ENCODE assay signal across 8 cellular contexts in the genomic region with DNA sequence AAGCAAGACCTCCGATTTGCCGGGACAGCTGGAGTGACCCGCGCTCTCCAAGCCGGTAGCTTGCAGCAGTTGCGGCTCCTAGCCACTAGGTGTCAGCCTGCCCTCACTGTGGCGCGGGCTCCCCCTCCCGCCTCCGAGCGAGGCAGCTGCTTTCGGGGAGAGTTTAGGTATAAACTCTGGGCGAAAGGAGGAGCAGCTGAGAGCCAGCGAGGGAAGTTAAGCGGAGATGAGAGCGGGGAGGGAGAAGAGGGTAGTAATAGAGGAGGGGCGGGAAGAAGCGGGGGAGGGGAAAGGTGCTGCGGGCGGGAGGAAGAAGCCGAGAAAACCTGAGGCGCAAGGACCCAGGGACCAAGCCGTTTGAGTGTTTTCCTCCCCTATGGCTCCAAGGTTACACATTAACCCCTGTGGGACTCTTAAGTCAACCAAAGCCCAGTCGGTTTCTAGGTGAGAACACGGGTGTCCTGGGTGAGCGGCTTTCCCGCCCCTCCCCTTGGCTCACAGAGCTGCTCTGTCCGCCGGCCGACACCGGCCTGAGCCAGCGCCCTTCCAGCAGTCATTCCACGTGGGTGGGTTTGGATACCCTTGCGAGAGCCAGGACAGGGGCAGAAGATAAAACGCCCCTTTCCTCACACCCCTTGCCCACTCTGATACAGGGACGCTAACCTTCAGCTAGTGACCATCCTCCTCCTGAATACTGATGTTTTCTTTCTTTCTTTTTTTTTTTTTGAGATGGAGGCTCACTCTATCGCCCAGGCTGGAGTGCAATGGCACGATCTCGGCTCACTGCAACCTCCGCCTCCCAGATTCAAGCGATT. TPM values are rescaled to one million over a fixed set of nuclear protein-coding genes. Genes with fewer than 3 reads are reported as not detected.
DNase-seq lines count a peak whose midpoint lies in the region; ATAC-seq, FAIRE-seq and TF ChIP-seq lines count a peak whose summit lies in the region.

No MANE protein-coding gene starts in this region.

- peak; percentile 18; the same call in 1 of the 2 replicates for TF ChIP-seq POLR2A in A549 (IDR thresholded peaks at IDR 0.05; ENCODE audit: low read length)
- TF ChIP-seq POLR2A in breast epithelium (IDR thresholded peaks at IDR 0.05) = no peak

- H3K4me2 ChIP-seq in A549 = peak overlapping the region; percentile 92

- FAIRE-seq in A549 (lab: Jason Lieb, UNC) (no peak), small intestine (lab: Jason Lieb, UNC) (no peak)

- peak overlapping the region; percentile 94 to 98 for H3K27ac ChIP-seq in A549
- peak overlapping the region; percentile 100 for H3K27ac ChIP-seq in VCaP
- H3K27ac ChIP-seq in breast epithelium = peak overlapping the region; percentile 99
- H3K27ac ChIP-seq in small intestine (ENCODE audit: low read depth in 1 of 2, low read length in 1 of 2) = peak overlapping the region; percentile 72 to 79

- no peak for TF ChIP-seq EP300 in A549 (IDR thresholded peaks at IDR 0.05)

- H3K9me3 ChIP-seq in A549 = no peaks in the 10 kb centered on the region
- no peaks in the 10 kb centered on the region for H3K9me3 ChIP-seq in breast epithelium
- H3K9me3 ChIP-seq in small intestine (ENCODE audit: control insufficient read depth, low read depth) = no peaks in the 10 kb centered on the region

- H3K36me3 ChIP-seq in breast epithelium (no peaks in the 10 kb centered on the region), small intestine (ENCODE audit: control insufficient read depth in 2 of 2, insufficient read depth in 2 of 2, low read length in 2 of 2) (peaks cover 5 to 8% of the 10 kb centered on the region in 2 donors)

- DNase-seq in A549 (ENCODE audit: low read depth in 1 of 2, low spot score in 1 of 2) (peak; percentile 94 to 98), NCI-H2171 treated with DMSO at 0.1 percent for 48 hours (lab: John Stamatoyannopoulos, UW) (peak; percentile 97), breast epithelium (ENCODE audit: low spot score in 2 of 2) (peak; percentile 94 to 96), iPS-NIHi11 (ENCODE audit: low spot score) (peak; percentile 73), small intestine (peak; percentile 94)

- CTCF ChIA-PET in A549 (lab: Yijun Ruan, JAX) = interaction anchor here (0.5 to 17.5 kb wide), 85 partner anchors 8 to 810 kb away, joined by 3 to 977 read pairs (median 5); partner anchors contain the start of genes BLTP2, DHRS13, FAM222B and FLOT2

- intact Hi-C loops in breast epithelium (cut with DNase I; ENCODE audit: low total_unique reads) = no loop called here

- TF ChIP-seq RAD21 in A549 (conservative IDR thresholded peaks at IDR 0.05 in 1 of 2, IDR thresholded peaks at IDR 0.05 in 1 of 2) = peak; percentile 100

- H3K4me3 ChIP-seq in A549 (peak overlapping the region; percentile 63), breast epithelium (peak overlapping the region; percentile 74 to 83 (median 77)), small intestine (ENCODE audit: low read depth in 1 of 2, low read length in 2 of 2) (peak overlapping the region; percentile 38 to 52)

- peak; percentile 44 to 56 for ATAC-seq in A549
- ATAC-seq in GM18520 (IDR thresholded peaks at IDR 0.05; ENCODE audit: unreplicated experiment) = peak; percentile 29
- ATAC-seq in HG03064 (IDR thresholded peaks at IDR 0.05; ENCODE audit: low read depth, unreplicated experiment) = peak; percentile 37

- POLR2A ChIA-PET in A549 (lab: Yijun Ruan, JAX) = interaction anchor here (0.6 to 5.3 kb wide), 26 partner anchors 7 to 485 kb away, joined by 3 to 369 read pairs (median 4); partner anchors contain the start of genes BLTP2, FLOT2, PHF12 and PROCA1

- H3K4me1 ChIP-seq in A549 (peaks cover 39% of the 10 kb centered on the region), breast epithelium (peaks cover 3 to 12% of the 10 kb centered on the region in 2 donors), small intestine (ENCODE audit: control insufficient read depth in 2 of 2, insufficient read depth in 1 of 2, low read depth in 1 of 2, low read length in 1 of 2) (no peaks in the 10 kb centered on the region)

- 2% methylated on average over 35 of the region's 41 CpGs for WGBS in A549 (ENCODE audit: missing lambda C conversion rate)
- WGBS in small intestine, 3 donors = 0 to 2% (median 0%) methylated on average over 38 to 41 of the region's 41 CpGs

- no peaks in the 10 kb centered on the region for H3K27me3 ChIP-seq in breast epithelium
- no peaks in the 10 kb centered on the region for H3K27me3 ChIP-seq in small intestine (ENCODE audit: control insufficient read depth in 2 of 2, insufficient read depth in 2 of 2, low read length in 2 of 2)

- TF ChIP-seq CTCF in A549 (IDR thresholded peaks at IDR 0.05) (peak; percentile 100), VCaP (conservative IDR thresholded peaks at IDR 0.05) (peak; percentile 100), breast epithelium (IDR thresholded peaks at IDR 0.05) (peak; percentile 99 to 100 (median 100))

TF ChIP-seq in A549, 52 proteins besides CTCF, POLR2A, EP300 and RAD21 (continues in another document):
- TF ChIP-seq RARB (CRISPR knock-in tag; IDR thresholded peaks at IDR 0.05) = 0 out of 2 replicates have a peak, but pooled peaks have one; percentile 60
- TF ChIP-seq EHMT2 (IDR thresholded peaks at IDR 0.05; ENCODE audit: low read depth) = no peak
- TF ChIP-seq HOXA7 (CRISPR knock-in tag; IDR thresholded peaks at IDR 0.05) = peak; percentile 53; the same call in 1 of the 2 replicates
- no peak for TF ChIP-seq PBX3 (IDR thresholded peaks at IDR 0.05)
- TF ChIP-seq MAFK (IDR thresholded peaks at IDR 0.05; ENCODE audit: partially characterized antibody) = no peak
- TF ChIP-seq HEYL (CRISPR knock-in tag; IDR thresholded peaks at IDR 0.05) = no peak
- no peak for TF ChIP-seq JUNB (IDR thresholded peaks at IDR 0.05)
- TF ChIP-seq CHD2 (IDR thresholded peaks at IDR 0.05; ENCODE audit: low read length, partially characterized antibody) = no peak
- TF ChIP-seq RNF2 (IDR thresholded peaks at IDR 0.05; ENCODE audit: borderline replicate concordance, low read depth) = no peak
- peak; percentile 28; the same call in 1 of the 2 replicates for TF ChIP-seq GATA3 (IDR thresholded peaks at IDR 0.05; ENCODE audit: borderline replicate concordance)
- peak; percentile 88 for TF ChIP-seq MAZ (IDR thresholded peaks at IDR 0.05; ENCODE audit: borderline replicate concordance, low read depth, low read length)
- peak; percentile 95 for TF ChIP-seq SMC3 (IDR thresholded peaks at IDR 0.05)
- no peak for TF ChIP-seq CEBPB (IDR thresholded peaks at IDR 0.05)

RNA-seq across cellular contexts. Expression of gene TLCD1, which starts 1.1 kb away (rescaled TPM):
- 83.3 and 86.7 TPM in 2 replicates for polyA plus RNA-seq in A549 (2011; rRNA removed)
- 102 and 124 TPM in 2 replicates for polyA plus RNA-seq in A549 (2012; cell fraction: cytosol; rRNA removed)
- polyA plus RNA-seq in A549 (2012; cell fraction: nucleus; rRNA removed) = 56.4 and 64.3 TPM in 2 replicates
- polyA plus RNA-seq in A549 (2017; fragmentation: RNase III; extraction: RNeasy Plus Mini Kit Qiagen cat#74134 plus additional on column Dnase treatment) = 36.7 to 43.9 TPM (median 37.7 TPM) in 3 replicates
- polyA minus RNA-seq in A549 (2011; rRNA and poly(A)+ RNA removed) = 55.9 and 70.3 TPM in 2 replicates
- total RNA-seq in breast epithelium = 1 to 10 TPM; 2.4 to 8.3 (median 3.9) TPM
- polyA plus RNA-seq in small intestine = 10 to 100 TPM; 10.7 to 21.3 (median 12.1) TPM

RNA-seq across cellular contexts. Expression of gene NEK8, which starts 1.5 kb away (rescaled TPM):
- polyA plus RNA-seq in A549 (2011; rRNA removed) (5.1 and 7.7 TPM in 2 replicates), A549 (2017; fragmentation: RNase III; extraction: RNeasy Plus Mini Kit Qiagen cat#74134 plus additional on column Dnase treatment) (4.2 to 5.8 TPM (median 5.3 TPM) in 3 replicates), small intestine (1 to 10 TPM; 3.5 to 3.6 (median 3.6) TPM)
- polyA plus RNA-seq in A549 (2012; cell fraction: cytosol; rRNA removed) = 7.1 and 7.7 TPM in 2 replicates
- polyA plus RNA-seq in A549 (2012; cell fraction: nucleus; rRNA removed) = 18.7 and 22.2 TPM in 2 replicates
- polyA minus RNA-seq in A549 (2011; rRNA and poly(A)+ RNA removed) = 11.4 and 16.4 TPM in 2 replicates
- total RNA-seq in breast epithelium = 1 to 10 TPM; 2.9 to 5.3 (median 2.9) TPM

RNA-seq across cellular contexts. Expression of gene RPL23A, which starts 7.3 kb away (rescaled TPM):
- polyA plus RNA-seq in A549 (2011; rRNA removed) (2,521 and 2,887 TPM in 2 replicates), A549 (2017; fragmentation: RNase III; extraction: RNeasy Plus Mini Kit Qiagen cat#74134 plus additional on column Dnase treatment) (1,026 to 1,151 TPM (median 1,061 TPM) in 3 replicates), small intestine (1,000 to 10,000 TPM in 2 of 3 donors, 100 to 1,000 TPM in 1; 783 to 1,912 (median 1,402) TPM)
- polyA plus RNA-seq in A549 (2012; cell fraction: cytosol; rRNA removed) = 981 and 1,405 TPM in 2 replicates
- polyA plus RNA-seq in A549 (2012; cell fraction: nucleus; rRNA removed) = 284 and 498 TPM in 2 replicates
- polyA minus RNA-seq in A549 (2011; rRNA and poly(A)+ RNA removed) = 955 and 1,173 TPM in 2 replicates
- 100 to 1,000 TPM; 491 to 945 (median 754) TPM for total RNA-seq in breast epithelium

RNA-seq across cellular contexts. Expression of gene RAB34, which starts 9.5 kb away (rescaled TPM):
- polyA plus RNA-seq in A549 (2011; rRNA removed) (288 and 328 TPM in 2 replicates), A549 (2017; fragmentation: RNase III; extraction: RNeasy Plus Mini Kit Qiagen cat#74134 plus additional on column Dnase treatment) (207 to 212 TPM (median 211 TPM) in 3 replicates), small intestine (10 to 100 TPM in 2 of 3 donors, 1 to 10 TPM in 1; 4.2 to 33.5 (median 31.0) TPM)
- 306 and 359 TPM in 2 replicates for polyA plus RNA-seq in A549 (2012; cell fraction: cytosol; rRNA removed)
- polyA plus RNA-seq in A549 (2012; cell fraction: nucleus; rRNA removed) = 404 and 498 TPM in 2 replicates
- 241 and 290 TPM in 2 replicates for polyA minus RNA-seq in A549 (2011; rRNA and poly(A)+ RNA removed)
- total RNA-seq in breast epithelium = 100 to 1,000 TPM; 105 to 129 (median 123) TPM

RNA-seq across cellular contexts. Expression of gene PROCA1, which starts 15.4 kb away (rescaled TPM):
- polyA plus RNA-seq in A549 (2011; rRNA removed) (3.8 and 4.0 TPM in 2 replicates), A549 (2017; fragmentation: RNase III; extraction: RNeasy Plus Mini Kit Qiagen cat#74134 plus additional on column Dnase treatment) (2.5 to 4.9 TPM (median 4.2 TPM) in 3 replicates), small intestine (1 to 10 TPM; 2.3 to 5.4 (median 4.1) TPM)
- 4.9 and 5.3 TPM in 2 replicates for polyA plus RNA-seq in A549 (2012; cell fraction: cytosol; rRNA removed)
- 20.2 and 24.0 TPM in 2 replicates for polyA plus RNA-seq in A549 (2012; cell fraction: nucleus; rRNA removed)
- 2.0 and 3.1 TPM in 2 replicates for polyA minus RNA-seq in A549 (2011; rRNA and poly(A)+ RNA removed)
- total RNA-seq in breast epithelium = 1 to 10 TPM; 1.6 to 2.3 (median 1.6) TPM

Comparison
In these comparisons a context has a peak if more than half of its experiments do, and no peak if none do; other contexts are left out.
1. Peak in every context shown above with its lines: DNase-seq, ATAC-seq, H3K4me3 ChIP-seq and H3K27ac ChIP-seq.